ENCODE assay signal across 1 cellular context in the genomic region with DNA sequence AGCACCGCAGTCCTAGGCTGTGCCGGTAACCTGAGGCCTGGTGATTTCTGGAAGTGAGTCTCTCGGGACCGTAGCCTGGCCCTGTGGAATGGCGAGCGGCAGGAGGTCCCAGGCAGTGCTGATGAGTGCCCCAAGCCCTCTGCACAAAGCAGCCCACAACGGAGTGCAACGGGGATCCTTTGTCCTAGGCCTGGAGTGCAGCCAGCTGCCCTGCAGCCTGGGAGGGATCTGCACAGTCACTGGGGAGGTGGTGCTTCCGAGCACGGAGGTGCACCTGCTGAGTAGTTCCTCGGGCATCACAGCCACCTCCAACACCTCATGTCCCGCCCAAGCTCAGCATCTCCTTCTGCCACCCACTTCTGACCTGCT.
TF ChIP-seq lines count a peak whose summit lies in the region.

No MANE protein-coding gene starts in this region.

TF ChIP-seq in HepG2, 621 proteins besides CTCF, POLR2A, EP300 and RAD21 (continued from another document):
- TF ChIP-seq ZNF784 (CRISPR knock-in tag; IDR thresholded peaks at IDR 0.05; ENCODE audit: borderline replicate concordance) (no peak), MLLT10 (CRISPR knock-in tag; IDR thresholded peaks at IDR 0.05) (no peak), NFYC (CRISPR knock-in tag; IDR thresholded peaks at IDR 0.05) (no peak), ZNF431 (CRISPR knock-in tag; IDR thresholded peaks at IDR 0.05; ENCODE audit: borderline replicate concordance, low read depth) (no peak), ZNF674 (CRISPR knock-in tag; IDR thresholded peaks at IDR 0.05; ENCODE audit: low read depth) (no peak), LCORL (IDR thresholded peaks at IDR 0.05) (no peak), LCORL (CRISPR knock-in tag; IDR thresholded peaks at IDR 0.05) (no peak), GLI4 (CRISPR knock-in tag; IDR thresholded peaks at IDR 0.05; ENCODE audit: borderline replicate concordance) (no peak), GABPB1 (CRISPR knock-in tag; IDR thresholded peaks at IDR 0.05) (no peak)
- TF ChIP-seq, protein P1, sequence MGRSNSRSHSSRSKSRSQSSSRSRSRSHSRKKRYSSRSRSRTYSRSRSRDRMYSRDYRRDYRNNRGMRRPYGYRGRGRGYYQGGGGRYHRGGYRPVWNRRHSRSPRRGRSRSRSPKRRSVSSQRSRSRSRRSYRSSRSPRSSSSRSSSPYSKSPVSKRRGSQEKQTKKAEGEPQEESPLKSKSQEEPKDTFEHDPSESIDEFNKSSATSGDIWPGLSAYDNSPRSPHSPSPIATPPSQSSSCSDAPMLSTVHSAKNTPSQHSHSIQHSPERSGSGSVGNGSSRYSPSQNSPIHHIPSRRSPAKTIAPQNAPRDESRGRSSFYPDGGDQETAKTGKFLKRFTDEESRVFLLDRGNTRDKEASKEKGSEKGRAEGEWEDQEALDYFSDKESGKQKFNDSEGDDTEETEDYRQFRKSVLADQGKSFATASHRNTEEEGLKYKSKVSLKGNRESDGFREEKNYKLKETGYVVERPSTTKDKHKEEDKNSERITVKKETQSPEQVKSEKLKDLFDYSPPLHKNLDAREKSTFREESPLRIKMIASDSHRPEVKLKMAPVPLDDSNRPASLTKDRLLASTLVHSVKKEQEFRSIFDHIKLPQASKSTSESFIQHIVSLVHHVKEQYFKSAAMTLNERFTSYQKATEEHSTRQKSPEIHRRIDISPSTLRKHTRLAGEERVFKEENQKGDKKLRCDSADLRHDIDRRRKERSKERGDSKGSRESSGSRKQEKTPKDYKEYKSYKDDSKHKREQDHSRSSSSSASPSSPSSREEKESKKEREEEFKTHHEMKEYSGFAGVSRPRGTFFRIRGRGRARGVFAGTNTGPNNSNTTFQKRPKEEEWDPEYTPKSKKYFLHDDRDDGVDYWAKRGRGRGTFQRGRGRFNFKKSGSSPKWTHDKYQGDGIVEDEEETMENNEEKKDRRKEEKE (IDR thresholded peaks at IDR 0.05), result no peak
TF ChIP-seq in HepG2: peak in this region for 2.
